Comparison of ENCODE assay signal across 17 cellular contexts in the genomic region with DNA sequence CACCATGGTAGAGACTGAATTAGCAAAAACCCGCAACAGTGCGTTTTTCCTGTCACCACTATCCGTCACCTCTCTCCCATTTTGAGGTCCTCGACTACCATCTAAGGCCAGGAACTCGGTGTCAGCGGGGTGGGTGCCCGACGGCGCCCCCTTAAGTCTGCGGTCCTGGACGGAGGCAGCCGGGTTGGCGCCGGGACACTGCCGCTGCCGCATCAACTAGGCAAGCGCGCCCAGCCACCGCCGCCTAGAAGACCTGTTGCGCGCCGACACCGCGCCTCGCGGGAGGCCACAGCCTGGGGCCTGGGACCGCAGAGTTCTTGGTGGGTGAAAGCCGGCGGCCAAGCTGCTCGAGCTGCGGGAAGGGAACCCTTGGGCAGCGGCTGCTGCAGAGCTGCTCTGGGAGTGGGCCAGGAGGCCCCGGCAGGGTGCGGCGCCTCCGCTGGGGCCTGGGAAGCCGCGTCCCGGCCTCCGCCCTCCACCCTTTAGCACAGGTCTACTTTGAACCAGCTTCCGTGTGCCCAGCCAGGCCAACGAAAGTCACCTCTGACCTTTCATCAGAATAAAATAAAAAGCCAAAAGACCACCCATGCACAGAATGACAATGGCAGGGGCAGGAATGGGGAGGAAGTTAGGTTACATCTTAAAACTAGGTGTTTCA. TPM values are rescaled to one million over a fixed set of nuclear protein-coding genes. Genes with fewer than 3 reads are reported as not detected.
DNase-seq lines count a peak whose midpoint lies in the region; ATAC-seq and TF ChIP-seq lines count a peak whose summit lies in the region.
"Had no signal": no experiment of that assay in that cellular context is flagged by ENCODE, and none has a peak within 500 bp of the region (broad histone marks: within the 10 kb centered on the region; RNA-seq: fewer than 3 reads in every experiment).

No MANE protein-coding gene starts in this region.

- DNase-seq in ELF-1 (ENCODE audit: low read depth, low spot score) (peak; percentile 82), GM23338 (ENCODE audit: low spot score) (peak; percentile 85), endodermal cell (peak; percentile 89), C1 segment of cervical spinal cord (lab: John Stamatoyannopoulos, UW) (no peak), suprapubic skin (ENCODE audit: low spot score in 2 of 2) (no peak)
- no peak for DNase-seq in naive thymus-derived CD8-positive, alpha-beta T cell
- DNase-seq: activated CD8-positive, alpha-beta memory T cell treated with anti-CD3 and anti-CD28 coated beads for 24 hours; activated naive CD4-positive, alpha-beta T cell treated with anti-CD3 and anti-CD28 coated beads, Interleukin-2, amount 50 U/mL, for 16 hours; effector memory CD4-positive, alpha-beta T cell; foreskin keratinocyte; mesenchymal stem cell; NCI-H1417 treated with DMSO at 0.1 percent for 48 hours; occipital lobe; SJCRH30 had no signal

- TF ChIP-seq EP300 in suprapubic skin (IDR thresholded peaks at IDR 0.05) = no peak

- H3K9ac ChIP-seq in endodermal cell (ENCODE audit: extremely low read depth, low read length, poor library complexity, severe bottlenecking) = no peak overlapping the region

- H3F3A ChIP-seq in GM23338 (replicated peaks; ENCODE audit: low read depth) = peaks cover 33% of the 10 kb centered on the region

- TF ChIP-seq POLR2A in suprapubic skin (IDR thresholded peaks at IDR 0.05) = no peak

- H3K9me3 ChIP-seq in endodermal cell (ENCODE audit: control insufficient read depth, low read length) (no peaks in the 10 kb centered on the region), suprapubic skin (no peaks in the 10 kb centered on the region)
- H3K9me3 ChIP-seq: SJCRH30 had no signal

- POLR2A ChIA-PET in naive thymus-derived CD8-positive, alpha-beta T cell (lab: Charles Lee) = no interaction called here

- H4K20me1 ChIP-seq in GM23338 (replicated peaks; ENCODE audit: insufficient read depth) = no peaks in the 10 kb centered on the region

- H3K9me3 Mint-ChIP-seq in GM23338 (peaks cover 5% of the 10 kb centered on the region), endodermal cell (no peaks in the 10 kb centered on the region)
- H3K9me3 Mint-ChIP-seq in naive thymus-derived CD8-positive, alpha-beta T cell = no peaks in the 10 kb centered on the region

- H3K36me3 Mint-ChIP-seq in GM23338 (ENCODE audit: low read depth) (peaks cover 5% of the 10 kb centered on the region), endodermal cell (ENCODE audit: low read depth) (no peaks in the 10 kb centered on the region)
- peaks cover 0 to 5% (median 0%) of the 10 kb centered on the region in 3 donors for H3K36me3 Mint-ChIP-seq in naive thymus-derived CD8-positive, alpha-beta T cell

- H3K9me2 ChIP-seq in GM23338 (ENCODE audit: insufficient read depth) = no peaks in the 10 kb centered on the region

- H3K36me3 ChIP-seq in GM23338 (ENCODE audit: insufficient read depth) (no peaks in the 10 kb centered on the region), endodermal cell (ENCODE audit: control insufficient read depth, insufficient read depth, low read length) (no peaks in the 10 kb centered on the region), suprapubic skin (no peaks in the 10 kb centered on the region)
- H3K36me3 ChIP-seq: cardiac muscle cell, SJCRH30 had no signal

- peaks cover 47% of the 10 kb centered on the region for H3K4me1 Mint-ChIP-seq in GM23338
- peaks cover 8% of the 10 kb centered on the region for H3K4me1 Mint-ChIP-seq in endodermal cell
- H3K4me1 Mint-ChIP-seq in naive thymus-derived CD8-positive, alpha-beta T cell = peaks cover 14 to 42% (median 29%) of the 10 kb centered on the region in 4 donors

- H3K27ac ChIP-seq in GM23338 (ENCODE audit: low read depth) (no peak overlapping the region), endodermal cell (ENCODE audit: low read depth, low read length) (no peak overlapping the region), suprapubic skin (no peak overlapping the region)
- H3K27ac ChIP-seq: cardiac muscle cell, foreskin keratinocyte, SJCRH30 had no signal

- 6 to 9% methylated on average over 13 to 43 of the region's 43 CpGs for WGBS in endodermal cell (ENCODE audit: insufficient coverage in 1 of 2, insufficient read length in 1 of 2), 2 experiments
- WGBS in suprapubic skin = 14% methylated on average over 38 of the region's 43 CpGs

- peak overlapping the region; percentile 64 for H3K4me3 Mint-ChIP-seq in GM23338
- H3K4me3 Mint-ChIP-seq in endodermal cell = peak overlapping the region; percentile 36
- peak overlapping the region in 6 of 10 donors; percentile 35 to 59 (median 47) for H3K4me3 Mint-ChIP-seq in naive thymus-derived CD8-positive, alpha-beta T cell

- no peaks in the 10 kb centered on the region for H3K79me2 ChIP-seq in GM23338 (replicated peaks; ENCODE audit: insufficient read depth)

- peak overlapping the region; percentile 49 for H3K4me3 ChIP-seq in GM23338
- H3K4me3 ChIP-seq in endodermal cell (ENCODE audit: low read length) = no peak overlapping the region
- H3K4me3 ChIP-seq in suprapubic skin = no peak overlapping the region
- H3K4me3 ChIP-seq: cardiac muscle cell, SJCRH30 had no signal

- peaks cover 59% of the 10 kb centered on the region for H3K4me1 ChIP-seq in GM23338 (ENCODE audit: insufficient read depth)
- H3K4me1 ChIP-seq in endodermal cell (ENCODE audit: control insufficient read depth, insufficient read depth, low read length) = no peaks in the 10 kb centered on the region
- peaks cover 35% of the 10 kb centered on the region for H3K4me1 ChIP-seq in suprapubic skin
- H3K4me1 ChIP-seq: SJCRH30 had no signal

- H2AFZ ChIP-seq in GM23338 = 0 out of 2 replicates have a peak overlapping the region, but pooled peaks have one; percentile 39

- ATAC-seq in GM23338 (peak; percentile 38), GM19035 (IDR thresholded peaks at IDR 0.05; ENCODE audit: unreplicated experiment) (no peak)
- ATAC-seq in naive thymus-derived CD8-positive, alpha-beta T cell = no peak
- ATAC-seq: foreskin keratinocyte had no signal

- peak; percentile 44 to 59; a peak in 3 of 4 replicates for TF ChIP-seq CTCF in GM23338 (conservative IDR thresholded peaks at IDR 0.05; ENCODE audit: low read depth in 2 of 2)
- peak; percentile 64 for TF ChIP-seq CTCF in endodermal cell (conservative IDR thresholded peaks at IDR 0.05)
- no peak for TF ChIP-seq CTCF in suprapubic skin (IDR thresholded peaks at IDR 0.05)

- H3K27me3 ChIP-seq in GM23338 (ENCODE audit: insufficient read depth) (peaks cover 83% of the 10 kb centered on the region), endodermal cell (ENCODE audit: control insufficient read depth, insufficient read depth, low read length, poor library complexity, severe bottlenecking) (peaks cover 83% of the 10 kb centered on the region), suprapubic skin (peaks cover 91% of the 10 kb centered on the region)

- H3K4me2 ChIP-seq in GM23338 = peak overlapping the region; percentile 76

- H3K27ac Mint-ChIP-seq in GM23338 (no peak overlapping the region), endodermal cell (no peak overlapping the region)
- H3K27ac Mint-ChIP-seq in naive thymus-derived CD8-positive, alpha-beta T cell = no peak overlapping the region

- peaks cover 77% of the 10 kb centered on the region for H3K27me3 Mint-ChIP-seq in GM23338 (ENCODE audit: insufficient read depth, low read depth, poor library complexity)
- H3K27me3 Mint-ChIP-seq in endodermal cell (ENCODE audit: insufficient read depth) = peaks cover 87% of the 10 kb centered on the region
- H3K27me3 Mint-ChIP-seq in naive thymus-derived CD8-positive, alpha-beta T cell = peaks cover 28 to 80% (median 62%) of the 10 kb centered on the region in 5 donors

TF ChIP-seq in GM23338, 12 proteins besides CTCF, POLR2A, EP300 and RAD21 (continues in another document):
- TF ChIP-seq NANOG (IDR thresholded peaks at IDR 0.05; ENCODE audit: borderline replicate concordance) = peak; percentile 38; the same call in 1 of the 2 replicates
- TF ChIP-seq ZNF114 (CRISPR knock-in tag; IDR thresholded peaks at IDR 0.05) = no peak
- TF ChIP-seq EZH2phosphoT487 (IDR thresholded peaks at IDR 0.05; ENCODE audit: unreplicated experiment) = peak; percentile 70

RNA-seq across cellular contexts. Expression of a gene that starts 3.5 kb away (rescaled TPM):
- total RNA-seq in GM23338 (2014; rRNA removed; shearing (Covaris generic)) = not detected in 2 replicates
- polyA plus RNA-seq in GM23338 (2016; fragmentation: Nextera tagmentation; extraction: Ambion mirVana) = not detected in 2 replicates
- total RNA-seq in endodermal cell (not detected), suprapubic skin (not detected)
- polyA plus RNA-seq in endodermal cell (2013, experiment 1 of 2) = not detected
- not detected for polyA plus RNA-seq in endodermal cell (2013, experiment 2 of 2)
- not detected for total RNA-seq in naive thymus-derived CD8-positive, alpha-beta T cell
- polyA plus RNA-seq in naive thymus-derived CD8-positive, alpha-beta T cell = not detected
- total RNA-seq: cardiac muscle cell, foreskin keratinocyte, LHCN-M2, occipital lobe, SJCRH30 had no signal
- polyA plus RNA-seq: cardiac muscle cell, foreskin keratinocyte had no signal

Comparison
In these comparisons a context has a peak if more than half of its experiments do, and no peak if none do; other contexts are left out.
1. DNase-seq: peak in ELF-1 (single experiment), GM23338 (single experiment) and endodermal cell (single experiment); none in naive thymus-derived CD8-positive, alpha-beta T cell (0 of 10), C1 segment of cervical spinal cord (0 of 14) and suprapubic skin (0 of 2).
2. CTCF ChIP-seq: peak in GM23338 (2 of 2) and endodermal cell (single experiment); none in suprapubic skin (0 of 2).
3. Peak in every context shown above with its lines, with median percentiles within 50 percentile points of each other: H3K4me3 Mint-ChIP-seq.